ENCODE assay signal across 18 cellular contexts in genomic region chr4:19776929-19777328, GRCh38.
DNase-seq lines count a peak whose midpoint lies in the region; ATAC-seq and TF ChIP-seq lines count a peak whose summit lies in the region.
"Had no signal": no experiment of that assay in that cellular context is flagged by ENCODE, and none has a peak within 500 bp of the region (broad histone marks: within the 10 kb centered on the region; RNA-seq: fewer than 3 reads in every experiment).

No MANE protein-coding gene starts in this region.

- H3K9me3 ChIP-seq in heart right ventricle = peaks cover 0 to 3% (median 0%) of the 10 kb centered on the region in 11 donors
- H3K9me3 ChIP-seq: body of pancreas, neutrophil, uterus had no signal

- in situ Hi-C loops in G401 (cut with HindIII; ENCODE audit: low sequenced_read_pairs) = no loop called here

- H3K27me3 ChIP-seq in heart right ventricle = no peaks in the 10 kb centered on the region
- H3K27me3 ChIP-seq: body of pancreas, neutrophil, uterus had no signal

- ATAC-seq in HG03378 (IDR thresholded peaks at IDR 0.05; ENCODE audit: unreplicated experiment) (no peak), heart right ventricle (no peak), GM19328 (IDR thresholded peaks at IDR 0.05; ENCODE audit: unreplicated experiment) (no peak)
- ATAC-seq: body of pancreas, left colon, sciatic nerve had no signal

- peaks cover 0 to 8% (median 0%) of the 10 kb centered on the region in 9 donors for H3K4me1 ChIP-seq in heart right ventricle
- H3K4me1 ChIP-seq: body of pancreas, uterus had no signal

- intact Hi-C loops in heart right ventricle (cut with DNase I) = no loop called here

- no peaks in the 10 kb centered on the region for H3K36me3 ChIP-seq in heart right ventricle
- H3K36me3 ChIP-seq: neutrophil, uterus had no signal

- H3K4me3 ChIP-seq in AG10803 (ENCODE audit: low read length) = no peak overlapping the region
- no peak overlapping the region for H3K4me3 ChIP-seq in heart right ventricle
- H3K4me3 ChIP-seq: body of pancreas, uterus had no signal

- DNase-seq in AG10803 (ENCODE audit: low read depth) (peak; percentile 24), HT1080 (ENCODE audit: low read depth) (peak; percentile 49), amniotic epithelial cell (ENCODE audit: low read depth) (peak; percentile 31), glomerular endothelial cell (ENCODE audit: extremely low read depth, low read depth, low spot score) (peak; percentile 42), heart right ventricle (no peak), G401 (ENCODE audit: low spot score) (no peak)
- DNase-seq: activated CD4-positive, alpha-beta T cell treated with anti-CD3 and anti-CD28 coated beads for 1 hour; activated naive CD4-positive, alpha-beta T cell; body of pancreas; KBM-7; left colon; NCI-H226; stimulated activated CD4-positive, alpha-beta T cell treated with anti-CD3 and anti-CD28 coated beads, Interleukin-2, amount 100 ng/mL, for 24 hours; uterus had no signal

- no peak for TF ChIP-seq CTCF in AG10803 (conservative IDR thresholded peaks at IDR 0.05; ENCODE audit: low read length)
- no peak for TF ChIP-seq CTCF in heart right ventricle (IDR thresholded peaks at IDR 0.05)

- H3K27ac ChIP-seq in heart right ventricle = no peak overlapping the region
- H3K27ac ChIP-seq: body of pancreas, neutrophil, uterus had no signal

Comparison
In these comparisons a context has a peak if more than half of its experiments do, and no peak if none do; other contexts are left out.
1. DNase-seq: peak in AG10803 (single experiment), HT1080 (single experiment), amniotic epithelial cell (single experiment) and glomerular endothelial cell (single experiment); none in heart right ventricle (0 of 2) and G401 (single experiment).